In genomic region chr14:72532686-72533454, GRCh38 we compare ENCODE assay signal across 20 cellular contexts.
"Had no signal": no experiment of that assay in that cellular context is flagged by ENCODE, and none has a peak within 500 bp of the region (broad histone marks: within the 10 kb centered on the region; RNA-seq: fewer than 3 reads in every experiment).

No MANE protein-coding gene starts in this region.

- ATAC-seq: activated CD4-positive, CD25-positive, alpha-beta regulatory T cell treated with anti-CD3 and anti-CD28 coated beads, Interleukin-2, amount 50 U/mL, for 24 hours; body of pancreas; mucosa of descending colon; stimulated activated memory B cell treated with anti-CD40 and anti-IgM and Interleukin-4, amounts not matched to agents 10 μg/mL and 1 μg/mL and 100 μg/mL, for 72 hours had no signal

- DNase-seq: activated naive CD4-positive, alpha-beta T cell treated with anti-CD3 and anti-CD28 coated beads, Interleukin-2, amount 50 U/mL, for 16 hours; amygdala; body of pancreas; caudate nucleus; effector memory CD4-positive, alpha-beta T cell; foreskin fibroblast; glutamatergic neuron; hypothalamus; left ventricle myocardium inferior; mucosa of descending colon; nucleus accumbens; stimulated activated CD4-positive, alpha-beta T cell treated with anti-CD3 and anti-CD28 coated beads, Interleukin-2, amount 100 ng/mL, for 48 hours; T1000; thyroid gland; uterus had no signal

- H3K27me3 Mint-ChIP-seq: stimulated activated memory B cell treated with anti-CD40 and anti-IgM and Interleukin-4, amounts not matched to agents 10 μg/mL and 1 μg/mL and 100 μg/mL, for 72 hours had no signal

- H3K4me3 ChIP-seq: body of pancreas, left ventricle myocardium inferior, mucosa of descending colon, thyroid gland, uterus had no signal

- H3K27me3 ChIP-seq: body of pancreas, thyroid gland, uterus had no signal

- H3K4me3 Mint-ChIP-seq: dendritic cell treated with granulocyte-macrophage colony-stimulating factor and Interleukin-4, amounts not matched to agents 40 ng/mL and 50 ng/mL, for 4 days; nephron; stimulated activated memory B cell treated with anti-CD40 and anti-IgM and Interleukin-4, amounts not matched to agents 10 μg/mL and 1 μg/mL and 100 μg/mL, for 72 hours had no signal

- H3K4me1 ChIP-seq: body of pancreas, thyroid gland, uterus had no signal

- H3K36me3 ChIP-seq: left ventricle myocardium inferior, thyroid gland, uterus had no signal

- H3K27ac ChIP-seq: body of pancreas, left ventricle myocardium inferior, thyroid gland, uterus had no signal

- H3K9me3 ChIP-seq: body of pancreas, mucosa of descending colon, thyroid gland, uterus had no signal

- H3K27ac Mint-ChIP-seq: activated T-helper 2 cell treated with anti-CD3 and anti-CD28 coated beads, Interferon-gamma antibody, Interleukin-2, Interleukin-4, amounts not matched to agents 10 μg/mL and 5 μg/mL and 100 μg/mL, durations not matched to agents 14 hours and 24 hours and 36 hours; dendritic cell treated with granulocyte-macrophage colony-stimulating factor and Interleukin-4, amounts not matched to agents 40 ng/mL and 50 ng/mL, for 4 days; nephron; stimulated activated memory B cell treated with anti-CD40 and anti-IgM and Interleukin-4, amounts not matched to agents 10 μg/mL and 1 μg/mL and 100 μg/mL, for 72 hours had no signal
